In genomic region chr13:33069365-33069764, GRCh38 we compare ENCODE assay signal across 14 cellular contexts. TPM values are rescaled to one million over a fixed set of nuclear protein-coding genes. Genes with fewer than 3 reads are reported as not detected.
DNase-seq lines count a peak whose midpoint lies in the region; ATAC-seq and TF ChIP-seq lines count a peak whose summit lies in the region.
"Had no signal": no experiment of that assay in that cellular context is flagged by ENCODE, and none has a peak within 500 bp of the region (broad histone marks: within the 10 kb centered on the region; RNA-seq: fewer than 3 reads in every experiment).

No MANE protein-coding gene starts in this region.

- peaks cover 22 to 24% of the 10 kb centered on the region in 2 experiments for H3K4me1 Mint-ChIP-seq in H9
- H3K4me1 Mint-ChIP-seq in WTC11: peaks cover 16% of the 10 kb centered on the region

- no peak overlapping the region for H2BK5ac ChIP-seq in H9 (ENCODE audit: insufficient read length, low read length)

- H3K27me3 Mint-ChIP-seq in H9 (ENCODE audit: low read depth): no peaks in the 10 kb centered on the region
- H3K27me3 Mint-ChIP-seq in WTC11 (ENCODE audit: low read depth): no peaks in the 10 kb centered on the region

- no peak overlapping the region for H3T11ph ChIP-seq in H9 (ENCODE audit: low read length)

- no TSS peak for BruUV-seq in PC-9 (replicated peaks; lab: Mats Ljungman, UMichigan)

- no peak overlapping the region for H2BK20ac ChIP-seq in H9 (ENCODE audit: low read depth, low read length, poor library complexity, severe bottlenecking)

- H3K23ac ChIP-seq in H9 (ENCODE audit: insufficient read length, low read depth, low read length): no peak overlapping the region

- H3K79me2 ChIP-seq in H9 (ENCODE audit: insufficient read depth, low read length) (no peaks in the 10 kb centered on the region), PC-9 (ENCODE audit: low read depth) (no peaks in the 10 kb centered on the region)

- no peak overlapping the region for H3K14ac ChIP-seq in H9 (ENCODE audit: insufficient read depth, low read length)

- H3K4me3 Mint-ChIP-seq in H9: no peak overlapping the region
- no peak overlapping the region for H3K4me3 Mint-ChIP-seq in WTC11

- no peak overlapping the region for H4K5ac ChIP-seq in H9 (ENCODE audit: insufficient read length, low read depth, low read length)

- H3K56ac ChIP-seq in H9 (ENCODE audit: insufficient read length, low read depth, low read length): no peak overlapping the region

- no peak overlapping the region for H3K4ac ChIP-seq in H9 (ENCODE audit: low read depth, low read length)

- H3K36me3 Mint-ChIP-seq in H9 (ENCODE audit: insufficient read depth in 1 of 3, low read depth in 3 of 3): no peaks in the 10 kb centered on the region; a peak in 1 of 7 replicates
- H3K36me3 Mint-ChIP-seq in WTC11: no peaks in the 10 kb centered on the region

- H3K4me1 ChIP-seq in H9 (ENCODE audit: insufficient read depth, low read length) (no peaks in the 10 kb centered on the region; the same call in 1 of the 2 replicates), PC-9 (replicated peaks; ENCODE audit: insufficient read depth) (no peaks in the 10 kb centered on the region)

- H3F3A ChIP-seq in PC-9 (ENCODE audit: insufficient read depth, low read depth): no peaks in the 10 kb centered on the region

- no peaks in the 10 kb centered on the region for H3K36me3 ChIP-seq in BJ (ENCODE audit: control insufficient read depth, insufficient read depth, low read length)
- no peaks in the 10 kb centered on the region for H3K36me3 ChIP-seq in PC-9 (ENCODE audit: low read depth)
- H3K36me3 ChIP-seq: neutrophil had no signal

- H3K18ac ChIP-seq in H9 (ENCODE audit: insufficient read length, low read depth, low read length): no peak overlapping the region

- no peaks in the 10 kb centered on the region for H3K79me1 ChIP-seq in H9 (ENCODE audit: insufficient read depth, low read depth, low read length, poor library complexity, severe bottlenecking)

- H3K27me3 ChIP-seq in BJ (ENCODE audit: control insufficient read depth, insufficient read depth, low read length) (no peaks in the 10 kb centered on the region), H9 (ENCODE audit: insufficient read depth, low read length) (no peaks in the 10 kb centered on the region), PC-9 (ENCODE audit: insufficient read depth, low read depth) (no peaks in the 10 kb centered on the region)
- H3K27me3 ChIP-seq: neutrophil had no signal

- POLR2A ChIA-PET in BJ (lab: Charles Lee): no interaction called here
- POLR2A ChIA-PET in WTC11 (lab: Charles Lee): no interaction called here
- POLR2A ChIA-PET in PC-9 (lab: Charles Lee; ENCODE audit: unreplicated experiment): no interaction called here

- no peak for DNase-seq in BJ (ENCODE audit: low read depth)
- DNase-seq in H9: no peak
- DNase-seq in WTC11 (ENCODE audit: low spot score): no peak
- DNase-seq in kidney tubule cell (ENCODE audit: low spot score): peak; percentile 15
- no peak for DNase-seq in G401 (ENCODE audit: low spot score)
- no peak for DNase-seq in PC-9
- no peak for DNase-seq in stimulated activated CD8-positive, alpha-beta memory T cell treated with anti-CD3 and anti-CD28 coated beads, Interleukin-4, amount 100 ng/mL, for 48 hours
- DNase-seq in posterior cingulate gyrus: no peak
- DNase-seq: activated CD4-positive, alpha-beta T cell treated with anti-CD3 and anti-CD28 coated beads for 4 hours; activated naive CD4-positive, alpha-beta T cell treated with Interleukin-2 at 50 U/mL for 16 hours; COR-L47; NCI-H1417; stimulated activated CD4-positive, alpha-beta T cell treated with anti-CD3 and anti-CD28 coated beads, Interleukin-4, amount 100 ng/mL, for 24 hours had no signal

- H4K20me1 ChIP-seq in H9 (ENCODE audit: control insufficient read depth, insufficient read depth, insufficient read length): no peaks in the 10 kb centered on the region
- no peaks in the 10 kb centered on the region for H4K20me1 ChIP-seq in PC-9 (ENCODE audit: insufficient read depth)

- WGBS in H9 (ENCODE audit: extremely low coverage, insufficient read length, low lambda C conversion rate): no CpG with 5 or more reads among the region's 2 CpGs

- no peaks in the 10 kb centered on the region for H3K9me2 ChIP-seq in PC-9 (ENCODE audit: insufficient read depth)

- no peak overlapping the region for H4K91ac ChIP-seq in H9 (ENCODE audit: insufficient read length, low read depth, low read length)

- H3K9me3 ChIP-seq in H9 (ENCODE audit: control insufficient read depth, low read depth, low read length) (no peaks in the 10 kb centered on the region), PC-9 (ENCODE audit: insufficient read depth, low read depth) (no peaks in the 10 kb centered on the region; the same call in 1 of the 2 replicates)
- H3K9me3 ChIP-seq: neutrophil had no signal

- no peak overlapping the region for H4K8ac ChIP-seq in H9 (replicated peaks; ENCODE audit: insufficient read length, low read depth, low read length)

- intact Hi-C loops in PC-9 (cut with micrococcal nuclease; ENCODE audit: unreplicated experiment) (no loop called here), posterior cingulate gyrus (cut with DNase I) (no loop called here)

- H3K27ac ChIP-seq in H9 (ENCODE audit: insufficient read length, low read depth, low read length) (no peak overlapping the region), PC-9 (no peak overlapping the region)
- H3K27ac ChIP-seq: neutrophil had no signal

- TF ChIP-seq CTCF in BJ (IDR thresholded peaks at IDR 0.05; ENCODE audit: insufficient read depth, low read depth, low read length) (peak; percentile 21; the same call in 1 of the 2 replicates), H9 (conservative IDR thresholded peaks at IDR 0.05) (peak; percentile 66), WTC11 (IDR thresholded peaks at IDR 0.05) (peak; percentile 34; the same call in 1 of the 2 replicates), PC-9 (conservative IDR thresholded peaks at IDR 0.05) (no peak)

- H3K4me2 ChIP-seq in H9 (ENCODE audit: insufficient read depth, insufficient read length, low read length) (no peak overlapping the region), PC-9 (no peak overlapping the region)

- H3K23me2 ChIP-seq in H9 (ENCODE audit: insufficient read length, low read depth, low read length, poor library complexity, severe bottlenecking): no peaks in the 10 kb centered on the region

- H2BK15ac ChIP-seq in H9 (ENCODE audit: low read depth, low read length): no peak overlapping the region

- CTCF ChIA-PET in BJ (lab: Yijun Ruan, JAX) (interaction anchor here (2.0 kb wide), 1 partner anchor 12 kb away, joined by 5 read pairs; no protein-coding TSS in a partner anchor), WTC11 (lab: Charles Lee) (interaction anchor here (0.6 to 1.1 kb wide), 3 partner anchors 23 to 42 kb away, joined by 3 to 4 read pairs (median 3); no protein-coding TSS in a partner anchor), PC-9 (lab: Charles Lee) (no interaction called here)

- H3K9ac ChIP-seq in H9 (ENCODE audit: extremely low read depth, insufficient read length, low read length): no peak overlapping the region

- H3K4me3 ChIP-seq in BJ (ENCODE audit: low read depth, low read length): no peak overlapping the region
- no peak overlapping the region for H3K4me3 ChIP-seq in PC-9

- H3K27ac Mint-ChIP-seq in H9: no peak overlapping the region
- H3K27ac Mint-ChIP-seq in WTC11: no peak overlapping the region

- peak; percentile 43 for ATAC-seq in WTC11

- H3K9me3 Mint-ChIP-seq in H9 (no peaks in the 10 kb centered on the region; a peak in 1 of 5 replicates), WTC11 (no peaks in the 10 kb centered on the region; the same call in 1 of the 2 replicates)

- in situ Hi-C loops in G401 (cut with HindIII; ENCODE audit: low sequenced_read_pairs): no loop called here

- H2AFZ ChIP-seq in H9 (ENCODE audit: low read length): no peak overlapping the region
- no peak overlapping the region for H2AFZ ChIP-seq in PC-9

- no peak overlapping the region for H2BK12ac ChIP-seq in H9 (ENCODE audit: insufficient read length, low read depth, low read length)

- no peak overlapping the region for H2BK120ac ChIP-seq in H9 (ENCODE audit: low read depth, low read length, poor library complexity, severe bottlenecking)

- no peak overlapping the region for H2AK5ac ChIP-seq in H9 (ENCODE audit: insufficient read length, low read length)

TF ChIP-seq in WTC11, 78 proteins besides CTCF, POLR2A, EP300 and RAD21:
- no peak for TF ChIP-seq ZBTB21 (CRISPR knock-in tag; IDR thresholded peaks at IDR 0.05; ENCODE audit: borderline replicate concordance)
- TF ChIP-seq IRF1 (CRISPR knock-in tag; IDR thresholded peaks at IDR 0.05): no peak
- no peak for TF ChIP-seq MLX (CRISPR knock-in tag; IDR thresholded peaks at IDR 0.05)
- no peak for TF ChIP-seq RORB (CRISPR knock-in tag; IDR thresholded peaks at IDR 0.05)

RNA-seq across cellular contexts. Expression of gene KL, which starts 53.1 kb away (rescaled TPM):
- not detected in 2 replicates for polyA plus RNA-seq in BJ (2011; rRNA removed)
- not detected in 2 replicates for polyA minus RNA-seq in BJ (2011; rRNA and poly(A)+ RNA removed)
- total RNA-seq in H9 (2021) (not detected in 2 replicates), WTC11 (2021) (0.07 TPM in 1 of 3 replicates, not detected in the others), PC-9 (2021) (1.2 and 1.4 TPM in 2 replicates)
- total RNA-seq in G401 (2014; rRNA removed; shearing (Covaris generic)): not detected in 2 replicates
